Comparison of ENCODE assay signal across 19 cellular contexts in genomic region chr17:48163809-48164208, GRCh38. TPM values are rescaled to one million over a fixed set of nuclear protein-coding genes. Genes with fewer than 3 reads are reported as not detected.
A peak's percentile ranks its signal among the peaks of the same experiment; 100 is the strongest.
DNase-seq lines count a peak whose midpoint lies in the region; ATAC-seq and TF ChIP-seq lines count a peak whose summit lies in the region.
"Had no signal": no experiment of that assay in that cellular context is flagged by ENCODE, and none has a peak within 500 bp of the region (broad histone marks: within the 10 kb centered on the region; RNA-seq: fewer than 3 reads in every experiment).

No MANE protein-coding gene starts in this region.

- H3K9me3 Mint-ChIP-seq in type B pancreatic cell, result no peaks in the 10 kb centered on the region
- H3K9me3 Mint-ChIP-seq: stimulated activated naive B cell treated with anti-CD40 and anti-IgM and Interleukin-4, amounts not matched to agents 10 μg/mL and 1 μg/mL and 100 μg/mL, for 72 hours; WTC11 had no signal

- H3K27ac ChIP-seq in cardiac muscle cell (no peak overlapping the region), PC-3 (ENCODE audit: low read length) (no peak overlapping the region)
- H3K27ac ChIP-seq: heart right ventricle, ovary, skin epidermis, upper lobe of right lung had no signal

- POLR2A ChIA-PET in PC-3 (lab: Charles Lee; ENCODE audit: unreplicated experiment), result no interaction called here

- CTCF ChIA-PET in PC-3 (lab: Charles Lee), result no interaction called here

- no peak overlapping the region for H3K27ac Mint-ChIP-seq in type B pancreatic cell
- H3K27ac Mint-ChIP-seq: stimulated activated naive B cell treated with anti-CD40 and anti-IgM and Interleukin-4, amounts not matched to agents 10 μg/mL and 1 μg/mL and 100 μg/mL, for 72 hours; WTC11 had no signal

- no peaks in the 10 kb centered on the region for H3K4me1 ChIP-seq in cardiac muscle cell (ENCODE audit: low read depth)
- no peaks in the 10 kb centered on the region for H3K4me1 ChIP-seq in PC-3 (ENCODE audit: insufficient read depth, low read length)
- H3K4me1 ChIP-seq: upper lobe of right lung had no signal

- H3K9ac ChIP-seq in PC-3 (ENCODE audit: low read length), result no peak overlapping the region

- H3F3A ChIP-seq in PC-3 (ENCODE audit: low read length, unreplicated experiment), result no peaks in the 10 kb centered on the region

- H3K4me3 ChIP-seq in cardiac muscle cell, result no peak overlapping the region
- H3K4me3 ChIP-seq in PC-3 (ENCODE audit: low read length), result no peak overlapping the region
- no peak overlapping the region for H3K4me3 ChIP-seq in fibroblast of pulmonary artery (replicated peaks; ENCODE audit: low read depth, low read length)
- H3K4me3 ChIP-seq: heart right ventricle, ovary, skin epidermis, upper lobe of right lung had no signal

- H3K36me3 ChIP-seq in cardiac muscle cell, result no peaks in the 10 kb centered on the region
- no peaks in the 10 kb centered on the region for H3K36me3 ChIP-seq in PC-3 (ENCODE audit: low read depth, low read length)
- H3K36me3 ChIP-seq: heart right ventricle, ovary, upper lobe of right lung had no signal

- no peak for ATAC-seq in Right ventricle myocardium inferior
- ATAC-seq in PC-3, result no peak
- ATAC-seq in GM21619 (IDR thresholded peaks at IDR 0.05; ENCODE audit: unreplicated experiment), result no peak
- ATAC-seq: heart right ventricle; stimulated activated naive B cell treated with anti-CD40 and anti-IgM and Interleukin-4, amounts not matched to agents 10 μg/mL and 1 μg/mL and 100 μg/mL, for 72 hours; upper lobe of right lung; WTC11 had no signal

- no peak overlapping the region for H3K4me3 Mint-ChIP-seq in type B pancreatic cell
- H3K4me3 Mint-ChIP-seq: stimulated activated naive B cell treated with anti-CD40 and anti-IgM and Interleukin-4, amounts not matched to agents 10 μg/mL and 1 μg/mL and 100 μg/mL, for 72 hours; WTC11 had no signal

- DNase-seq in cardiac muscle cell (ENCODE audit: low read depth in 1 of 2, low spot score in 1 of 2) (no peak), Right ventricle myocardium inferior (ENCODE audit: missing footprints) (no peak), PC-3 (no peak), fibroblast of pulmonary artery (ENCODE audit: low read depth) (no peak), type B pancreatic cell (ENCODE audit: extremely low spot score, unreplicated experiment) (no peak), superior temporal gyrus (ENCODE audit: extremely low spot score) (no peak)
- DNase-seq in stimulated activated CD4-positive, alpha-beta T cell treated with anti-CD3 and anti-CD28 coated beads, Interleukin-2, amount 100 ng/mL, for 24 hours, result no peak
- DNase-seq: activated CD8-positive, alpha-beta memory T cell treated with anti-CD3 and anti-CD28 coated beads for 24 hours; activated effector memory CD4-positive, alpha-beta T cell treated with Interleukin-2 at 50 U/mL for 16 hours; heart right ventricle; Kasumi-1; NCI-H2029; NCI-H510A treated with DMSO at 0.1 percent for 48 hours; ovary; stimulated activated naive B cell treated with anti-CD40 and anti-IgM and Interleukin-4, amounts not matched to agents 10 μg/mL and 1 μg/mL and 100 μg/mL, for 72 hours; upper lobe of right lung had no signal

- H4K20me1 ChIP-seq in PC-3 (ENCODE audit: low read length), result no peaks in the 10 kb centered on the region

- H3K27me3 Mint-ChIP-seq in type B pancreatic cell, result peaks cover 45% of the 10 kb centered on the region
- H3K27me3 Mint-ChIP-seq: stimulated activated naive B cell treated with anti-CD40 and anti-IgM and Interleukin-4, amounts not matched to agents 10 μg/mL and 1 μg/mL and 100 μg/mL, for 72 hours had no signal

- no peaks in the 10 kb centered on the region for H3K9me3 ChIP-seq in cardiac muscle cell (ENCODE audit: low read depth)
- no peaks in the 10 kb centered on the region for H3K9me3 ChIP-seq in PC-3 (ENCODE audit: low read length)
- H3K9me3 ChIP-seq: heart right ventricle, ovary, upper lobe of right lung had no signal

- H2AFZ ChIP-seq in PC-3 (ENCODE audit: low read length), result no peak overlapping the region

- H3K79me2 ChIP-seq in PC-3 (ENCODE audit: low read length), result no peaks in the 10 kb centered on the region

- intact Hi-C loops in Right ventricle myocardium inferior (cut with DNase I), result no loop called here
- intact Hi-C loops in PC-3 (cut with micrococcal nuclease), result no loop called here

- no peaks in the 10 kb centered on the region for H3K27me3 ChIP-seq in cardiac muscle cell
- peaks cover 23% of the 10 kb centered on the region for H3K27me3 ChIP-seq in PC-3 (ENCODE audit: low read length)
- H3K27me3 ChIP-seq: ovary, upper lobe of right lung had no signal

- peak; percentile 17 for TF ChIP-seq CTCF in cardiac muscle cell (IDR thresholded peaks at IDR 0.05; ENCODE audit: low read depth, low read length)
- peak; percentile 61 for TF ChIP-seq CTCF in PC-3 (conservative IDR thresholded peaks at IDR 0.05; ENCODE audit: low read depth, low read length)
- TF ChIP-seq CTCF in fibroblast of pulmonary artery (IDR thresholded peaks at IDR 0.05; ENCODE audit: low read length, missing control alignments), result peak; percentile 15
- TF ChIP-seq CTCF in type B pancreatic cell (conservative IDR thresholded peaks at IDR 0.05), result peak; percentile 22

- no peaks in the 10 kb centered on the region for H3K36me3 Mint-ChIP-seq in type B pancreatic cell
- H3K36me3 Mint-ChIP-seq: WTC11 had no signal

- no peaks in the 10 kb centered on the region for H3K9me2 ChIP-seq in PC-3 (replicated peaks; ENCODE audit: low read length)

- H3K4me1 Mint-ChIP-seq in type B pancreatic cell (ENCODE audit: unreplicated experiment), result peaks cover 17% of the 10 kb centered on the region
- H3K4me1 Mint-ChIP-seq: stimulated activated naive B cell treated with anti-CD40 and anti-IgM and Interleukin-4, amounts not matched to agents 10 μg/mL and 1 μg/mL and 100 μg/mL, for 72 hours had no signal

- no TSS peak for BruUV-seq in PC-3 (replicated peaks; lab: Mats Ljungman, UMichigan)

- H3K4me2 ChIP-seq in PC-3 (ENCODE audit: low read length), result no peak overlapping the region

RNA-seq across cellular contexts. Expression of gene SNX11, which starts 56.2 kb away (rescaled TPM):
- 11.0 and 11.6 TPM in 2 replicates for total RNA-seq in cardiac muscle cell
- 19.2 and 19.3 TPM in 2 replicates for polyA plus RNA-seq in cardiac muscle cell
- 10.5 TPM for total RNA-seq in Right ventricle myocardium inferior
- 17.7 and 23.3 TPM in 2 replicates for total RNA-seq in PC-3 (2014; rRNA removed)
- 16.2 and 19.1 TPM in 2 replicates for total RNA-seq in type B pancreatic cell (ENCODE audit: low replicate concordance)
